ENCODE assay signal across 8 cellular contexts in the genomic region with DNA sequence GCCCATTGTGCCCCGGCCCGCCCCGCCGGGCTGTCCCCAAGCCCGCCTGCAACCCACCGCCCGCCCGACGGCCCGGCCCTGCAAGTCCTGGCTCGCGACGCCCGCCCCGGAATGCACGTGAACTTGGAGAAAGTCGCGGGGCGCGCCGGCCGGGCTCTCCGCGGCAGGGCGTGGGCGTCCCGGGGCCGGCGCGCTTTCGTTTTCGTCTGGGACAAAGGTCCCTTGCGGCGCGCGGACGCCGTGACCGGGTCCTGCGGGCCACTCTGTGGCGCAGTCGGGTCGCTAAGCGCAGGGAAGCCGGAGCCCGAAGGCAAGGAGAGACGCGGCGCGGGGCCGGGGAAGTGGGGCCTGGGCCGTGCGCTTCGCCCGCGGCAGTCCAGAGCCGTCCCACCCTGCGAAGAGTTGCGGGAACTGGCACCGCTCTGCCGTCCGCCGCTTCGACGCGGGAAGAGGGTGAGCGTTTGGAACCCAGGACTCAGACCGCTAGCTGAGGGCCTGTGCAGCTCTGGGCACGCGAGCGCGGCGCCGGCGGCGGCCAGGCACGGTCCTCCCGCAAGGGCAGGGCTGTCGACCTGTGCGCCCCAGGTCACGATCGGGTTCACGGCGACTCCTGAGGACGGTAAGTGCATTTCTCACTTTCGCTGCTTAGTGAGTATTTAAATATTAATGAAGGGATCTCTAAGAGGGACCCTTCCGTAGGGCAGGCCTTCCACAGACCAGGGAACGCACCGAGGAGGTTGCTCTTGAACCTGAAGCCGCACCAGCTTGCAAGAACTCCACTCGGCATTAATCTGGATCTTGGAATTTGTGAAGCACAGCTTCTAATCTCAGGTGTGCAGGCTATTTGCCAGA.
DNase-seq lines count a peak whose midpoint lies in the region; ATAC-seq and TF ChIP-seq lines count a peak whose summit lies in the region.

No MANE protein-coding gene starts in this region.

- H2BK120ac ChIP-seq in mesenchymal stem cell (ENCODE audit: low read depth, low read length), result peak overlapping the region; percentile 80

- H3K23ac ChIP-seq in mesenchymal stem cell (ENCODE audit: low read length in 2 of 2), result peak overlapping the region in 1 of 2 experiments; percentile 87

- H2BK5ac ChIP-seq in mesenchymal stem cell (ENCODE audit: low read depth, low read length, poor library complexity, severe bottlenecking), result peak overlapping the region; percentile 95

- H3K4me3 ChIP-seq in WERI-Rb-1 (ENCODE audit: low read depth, low read length) (peak overlapping the region; percentile 73), mesenchymal stem cell (ENCODE audit: insufficient read depth in 1 of 2, low read depth in 1 of 2, low read length in 2 of 2) (peak overlapping the region; percentile 92 to 97), stomach (peak overlapping the region; percentile 59 to 91 (median 80))

- H2BK15ac ChIP-seq in mesenchymal stem cell (ENCODE audit: low read depth, poor library complexity, severe bottlenecking), result no peak overlapping the region

- no peak for TF ChIP-seq EP300 in stomach (IDR thresholded peaks at IDR 0.05)

- peak overlapping the region; percentile 97 for H3K9ac ChIP-seq in mesenchymal stem cell (ENCODE audit: low read length)

- peaks cover 37% of the 10 kb centered on the region for H3K4me1 ChIP-seq in mesenchymal stem cell (ENCODE audit: control insufficient read depth, insufficient read depth, low read depth, low read length)
- peaks cover 25 to 70% (median 50%) of the 10 kb centered on the region in 4 donors for H3K4me1 ChIP-seq in stomach

- H3K27ac ChIP-seq in WERI-Rb-1 (peak overlapping the region; percentile 94), mesenchymal stem cell (ENCODE audit: low read length, poor library complexity, severe bottlenecking) (peak overlapping the region; percentile 72), stomach (peak overlapping the region; percentile 97 to 100 (median 99))

- TF ChIP-seq CTCF in WERI-Rb-1 (IDR thresholded peaks at IDR 0.05; ENCODE audit: low read depth, low read length) (no peak), stomach (IDR thresholded peaks at IDR 0.05) (no peak)

- peak; percentile 87 for DNase-seq in COLO668 (lab: John Stamatoyannopoulos, UW; ENCODE audit: unreplicated experiment)
- DNase-seq in WERI-Rb-1, result peak; percentile 46
- peak; percentile 72 for DNase-seq in dermis blood vessel endothelial cell
- peak; percentile 67 for DNase-seq in mesenchymal stem cell
- DNase-seq in stomach, result peak; percentile 82
- no peak for DNase-seq in NCI-H187 treated with DMSO at 0.1 percent for 48 hours (lab: John Stamatoyannopoulos, UW)

- peak overlapping the region in 1 of 2 experiments; percentile 96 for H3K14ac ChIP-seq in mesenchymal stem cell (ENCODE audit: low read length in 2 of 2)

- 5% methylated on average over 86 of the region's 91 CpGs for WGBS in mesenchymal stem cell
- whole genome bisulfite sequencing in stomach, 5 donors, result 1 to 3% (median 1%) methylated on average over 18 to 91 of the region's 91 CpGs

- H2BK12ac ChIP-seq in mesenchymal stem cell (ENCODE audit: low read length in 2 of 2), result peak overlapping the region in 1 of 2 experiments; percentile 65

- no peaks in the 10 kb centered on the region for H3K9me3 ChIP-seq in WERI-Rb-1 (ENCODE audit: severe bottlenecking)
- H3K9me3 ChIP-seq in mesenchymal stem cell (ENCODE audit: control insufficient read depth, low read length), result no peaks in the 10 kb centered on the region
- H3K9me3 ChIP-seq in stomach, result no peaks in the 10 kb centered on the region

- TF ChIP-seq POLR2A in stomach (IDR thresholded peaks at IDR 0.05), result no peak

- peak overlapping the region; percentile 3 for H2AFZ ChIP-seq in mesenchymal stem cell (ENCODE audit: low read depth, low read length)

- peak overlapping the region; percentile 29 for H2AK5ac ChIP-seq in mesenchymal stem cell (ENCODE audit: low read length, severe bottlenecking)

- peaks cover 8% of the 10 kb centered on the region for H3K36me3 ChIP-seq in WERI-Rb-1
- peaks cover 31 to 44% of the 10 kb centered on the region in 2 experiments for H3K36me3 ChIP-seq in mesenchymal stem cell (ENCODE audit: control insufficient read depth in 1 of 2, insufficient read depth in 2 of 2, low read depth in 1 of 2, low read length in 2 of 2)
- peaks cover 0 to 12% (median 0%) of the 10 kb centered on the region in 4 donors for H3K36me3 ChIP-seq in stomach

- intact Hi-C loops in stomach (cut with DNase I; ENCODE audit: low total_unique reads), result loop anchor here (10.0 kb wide), 1 partner anchor 57 kb away; no protein-coding TSS in a partner anchor

- H4K91ac ChIP-seq in mesenchymal stem cell (ENCODE audit: low read length), result peak overlapping the region; percentile 79

- peaks cover 2% of the 10 kb centered on the region for H3K79me1 ChIP-seq in mesenchymal stem cell (replicated peaks; ENCODE audit: low read length, poor library complexity, severe bottlenecking)

- ATAC-seq in HG02759 (IDR thresholded peaks at IDR 0.05; ENCODE audit: unreplicated experiment), result peak; percentile 28
- no peak for ATAC-seq in HG03354 (IDR thresholded peaks at IDR 0.05; ENCODE audit: poor library complexity, severe bottlenecking, unreplicated experiment)

- H3K4ac ChIP-seq in mesenchymal stem cell (ENCODE audit: low read depth in 1 of 2, low read length in 2 of 2), result peak overlapping the region; percentile 44 to 77

- H3K27me3 ChIP-seq in WERI-Rb-1 (ENCODE audit: insufficient read depth, low read depth, severe bottlenecking) (no peaks in the 10 kb centered on the region), mesenchymal stem cell (ENCODE audit: control insufficient read depth in 1 of 2, insufficient read depth in 1 of 2, low read length in 2 of 2) (no peaks in the 10 kb centered on the region), stomach (no peaks in the 10 kb centered on the region)

- H3K4me2 ChIP-seq in mesenchymal stem cell (ENCODE audit: low read length, poor library complexity, severe bottlenecking), result peak overlapping the region; percentile 12

- H3K18ac ChIP-seq in mesenchymal stem cell (ENCODE audit: low read depth in 1 of 2, low read length in 2 of 2), result peak overlapping the region; percentile 28 to 44

- peak overlapping the region; percentile 65 for H4K8ac ChIP-seq in mesenchymal stem cell (ENCODE audit: low read length)
